In genomic region chr15:95192923-95193322, GRCh38 we compare ENCODE assay signal across 1 cellular context.
A peak's percentile ranks its signal among the peaks of the same experiment; 100 is the strongest.
TF ChIP-seq lines count a peak whose summit lies in the region.

No MANE protein-coding gene starts in this region.

TF ChIP-seq in K562, 482 proteins besides CTCF, POLR2A, EP300 and RAD21 (continued from another document):
- TF ChIP-seq, protein P1, sequence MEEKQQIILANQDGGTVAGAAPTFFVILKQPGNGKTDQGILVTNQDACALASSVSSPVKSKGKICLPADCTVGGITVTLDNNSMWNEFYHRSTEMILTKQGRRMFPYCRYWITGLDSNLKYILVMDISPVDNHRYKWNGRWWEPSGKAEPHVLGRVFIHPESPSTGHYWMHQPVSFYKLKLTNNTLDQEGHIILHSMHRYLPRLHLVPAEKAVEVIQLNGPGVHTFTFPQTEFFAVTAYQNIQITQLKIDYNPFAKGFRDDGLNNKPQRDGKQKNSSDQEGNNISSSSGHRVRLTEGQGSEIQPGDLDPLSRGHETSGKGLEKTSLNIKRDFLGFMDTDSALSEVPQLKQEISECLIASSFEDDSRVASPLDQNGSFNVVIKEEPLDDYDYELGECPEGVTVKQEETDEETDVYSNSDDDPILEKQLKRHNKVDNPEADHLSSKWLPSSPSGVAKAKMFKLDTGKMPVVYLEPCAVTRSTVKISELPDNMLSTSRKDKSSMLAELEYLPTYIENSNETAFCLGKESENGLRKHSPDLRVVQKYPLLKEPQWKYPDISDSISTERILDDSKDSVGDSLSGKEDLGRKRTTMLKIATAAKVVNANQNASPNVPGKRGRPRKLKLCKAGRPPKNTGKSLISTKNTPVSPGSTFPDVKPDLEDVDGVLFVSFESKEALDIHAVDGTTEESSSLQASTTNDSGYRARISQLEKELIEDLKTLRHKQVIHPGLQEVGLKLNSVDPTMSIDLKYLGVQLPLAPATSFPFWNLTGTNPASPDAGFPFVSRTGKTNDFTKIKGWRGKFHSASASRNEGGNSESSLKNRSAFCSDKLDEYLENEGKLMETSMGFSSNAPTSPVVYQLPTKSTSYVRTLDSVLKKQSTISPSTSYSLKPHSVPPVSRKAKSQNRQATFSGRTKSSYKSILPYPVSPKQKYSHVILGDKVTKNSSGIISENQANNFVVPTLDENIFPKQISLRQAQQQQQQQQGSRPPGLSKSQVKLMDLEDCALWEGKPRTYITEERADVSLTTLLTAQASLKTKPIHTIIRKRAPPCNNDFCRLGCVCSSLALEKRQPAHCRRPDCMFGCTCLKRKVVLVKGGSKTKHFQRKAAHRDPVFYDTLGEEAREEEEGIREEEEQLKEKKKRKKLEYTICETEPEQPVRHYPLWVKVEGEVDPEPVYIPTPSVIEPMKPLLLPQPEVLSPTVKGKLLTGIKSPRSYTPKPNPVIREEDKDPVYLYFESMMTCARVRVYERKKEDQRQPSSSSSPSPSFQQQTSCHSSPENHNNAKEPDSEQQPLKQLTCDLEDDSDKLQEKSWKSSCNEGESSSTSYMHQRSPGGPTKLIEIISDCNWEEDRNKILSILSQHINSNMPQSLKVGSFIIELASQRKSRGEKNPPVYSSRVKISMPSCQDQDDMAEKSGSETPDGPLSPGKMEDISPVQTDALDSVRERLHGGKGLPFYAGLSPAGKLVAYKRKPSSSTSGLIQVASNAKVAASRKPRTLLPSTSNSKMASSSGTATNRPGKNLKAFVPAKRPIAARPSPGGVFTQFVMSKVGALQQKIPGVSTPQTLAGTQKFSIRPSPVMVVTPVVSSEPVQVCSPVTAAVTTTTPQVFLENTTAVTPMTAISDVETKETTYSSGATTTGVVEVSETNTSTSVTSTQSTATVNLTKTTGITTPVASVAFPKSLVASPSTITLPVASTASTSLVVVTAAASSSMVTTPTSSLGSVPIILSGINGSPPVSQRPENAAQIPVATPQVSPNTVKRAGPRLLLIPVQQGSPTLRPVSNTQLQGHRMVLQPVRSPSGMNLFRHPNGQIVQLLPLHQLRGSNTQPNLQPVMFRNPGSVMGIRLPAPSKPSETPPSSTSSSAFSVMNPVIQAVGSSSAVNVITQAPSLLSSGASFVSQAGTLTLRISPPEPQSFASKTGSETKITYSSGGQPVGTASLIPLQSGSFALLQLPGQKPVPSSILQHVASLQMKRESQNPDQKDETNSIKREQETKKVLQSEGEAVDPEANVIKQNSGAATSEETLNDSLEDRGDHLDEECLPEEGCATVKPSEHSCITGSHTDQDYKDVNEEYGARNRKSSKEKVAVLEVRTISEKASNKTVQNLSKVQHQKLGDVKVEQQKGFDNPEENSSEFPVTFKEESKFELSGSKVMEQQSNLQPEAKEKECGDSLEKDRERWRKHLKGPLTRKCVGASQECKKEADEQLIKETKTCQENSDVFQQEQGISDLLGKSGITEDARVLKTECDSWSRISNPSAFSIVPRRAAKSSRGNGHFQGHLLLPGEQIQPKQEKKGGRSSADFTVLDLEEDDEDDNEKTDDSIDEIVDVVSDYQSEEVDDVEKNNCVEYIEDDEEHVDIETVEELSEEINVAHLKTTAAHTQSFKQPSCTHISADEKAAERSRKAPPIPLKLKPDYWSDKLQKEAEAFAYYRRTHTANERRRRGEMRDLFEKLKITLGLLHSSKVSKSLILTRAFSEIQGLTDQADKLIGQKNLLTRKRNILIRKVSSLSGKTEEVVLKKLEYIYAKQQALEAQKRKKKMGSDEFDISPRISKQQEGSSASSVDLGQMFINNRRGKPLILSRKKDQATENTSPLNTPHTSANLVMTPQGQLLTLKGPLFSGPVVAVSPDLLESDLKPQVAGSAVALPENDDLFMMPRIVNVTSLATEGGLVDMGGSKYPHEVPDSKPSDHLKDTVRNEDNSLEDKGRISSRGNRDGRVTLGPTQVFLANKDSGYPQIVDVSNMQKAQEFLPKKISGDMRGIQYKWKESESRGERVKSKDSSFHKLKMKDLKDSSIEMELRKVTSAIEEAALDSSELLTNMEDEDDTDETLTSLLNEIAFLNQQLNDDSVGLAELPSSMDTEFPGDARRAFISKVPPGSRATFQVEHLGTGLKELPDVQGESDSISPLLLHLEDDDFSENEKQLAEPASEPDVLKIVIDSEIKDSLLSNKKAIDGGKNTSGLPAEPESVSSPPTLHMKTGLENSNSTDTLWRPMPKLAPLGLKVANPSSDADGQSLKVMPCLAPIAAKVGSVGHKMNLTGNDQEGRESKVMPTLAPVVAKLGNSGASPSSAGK (IDR thresholded peaks at IDR 0.05): peak; percentile 40
- no peak for TF ChIP-seq NFIC (IDR thresholded peaks at IDR 0.05)
- TF ChIP-seq ZBTB1 (CRISPR knock-in tag; IDR thresholded peaks at IDR 0.05; ENCODE audit: borderline replicate concordance, low read depth): no peak
TF ChIP-seq in K562: peak in this region for 1.
